13 cellular contexts compared by ENCODE assay signal in the genomic region with DNA sequence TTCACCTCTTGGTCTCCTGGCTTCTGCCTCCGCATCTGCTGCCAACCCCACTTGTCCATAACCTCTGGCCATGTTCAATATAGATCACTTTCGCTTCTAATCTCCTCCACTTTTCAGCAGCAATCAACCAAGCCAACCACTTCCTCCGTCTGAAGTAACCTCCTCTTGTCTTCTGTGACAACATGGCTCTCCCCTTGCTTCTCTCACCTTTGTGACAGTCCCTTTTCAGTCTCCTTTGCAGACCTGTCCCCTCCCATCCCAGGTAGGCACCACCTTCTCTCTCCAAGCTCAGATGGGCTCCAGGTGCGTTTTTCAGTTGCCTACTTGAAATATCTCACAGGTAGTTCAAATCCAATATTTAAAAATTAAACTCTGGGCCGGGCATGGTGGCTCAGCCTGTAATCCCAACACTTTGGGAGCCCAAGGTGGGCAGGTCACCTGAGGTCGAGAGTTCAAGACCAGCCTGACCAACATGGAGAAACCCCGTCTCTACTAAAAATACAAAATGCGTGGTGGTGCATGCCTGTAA. TPM values are rescaled to one million over a fixed set of nuclear protein-coding genes. Genes with fewer than 3 reads are reported as not detected.
DNase-seq lines count a peak whose midpoint lies in the region; ATAC-seq, FAIRE-seq and TF ChIP-seq lines count a peak whose summit lies in the region.
"Had no signal": no experiment of that assay in that cellular context is flagged by ENCODE, and none has a peak within 500 bp of the region (broad histone marks: within the 10 kb centered on the region; RNA-seq: fewer than 3 reads in every experiment).

No MANE protein-coding gene starts in this region.

- H3K27ac ChIP-seq in CD4-positive, CD25-positive, alpha-beta regulatory T cell (ENCODE audit: insufficient read depth, low read length, poor library complexity, severe bottlenecking), result peak overlapping the region; percentile 75
- H3K27ac ChIP-seq: gastroesophageal sphincter, sigmoid colon, testis had no signal

- H3K9me3 Mint-ChIP-seq in CD4-positive, CD25-positive, alpha-beta regulatory T cell, result no peaks in the 10 kb centered on the region
- peaks cover 6% of the 10 kb centered on the region for H3K9me3 Mint-ChIP-seq in activated CD4-positive, alpha-beta memory T cell treated with anti-CD3 and anti-CD28 coated beads for 36 hours
- H3K9me3 Mint-ChIP-seq: nephron had no signal

- POLR2A ChIA-PET in activated CD4-positive, alpha-beta memory T cell treated with anti-CD3 and anti-CD28 coated beads for 36 hours (lab: Charles Lee), result no interaction called here

- H3K27me3 Mint-ChIP-seq in CD4-positive, CD25-positive, alpha-beta regulatory T cell, result peaks cover 5% of the 10 kb centered on the region
- no peaks in the 10 kb centered on the region for H3K27me3 Mint-ChIP-seq in activated CD4-positive, alpha-beta memory T cell treated with anti-CD3 and anti-CD28 coated beads for 36 hours

- peaks cover 12 to 84% (median 60%) of the 10 kb centered on the region in 4 donors for H3K4me1 Mint-ChIP-seq in CD4-positive, CD25-positive, alpha-beta regulatory T cell
- peaks cover 71% of the 10 kb centered on the region for H3K4me1 Mint-ChIP-seq in activated CD4-positive, alpha-beta memory T cell treated with anti-CD3 and anti-CD28 coated beads for 36 hours (ENCODE audit: low read depth)
- H3K4me1 Mint-ChIP-seq: nephron had no signal

- no peaks in the 10 kb centered on the region for H3K9me3 ChIP-seq in CD4-positive, CD25-positive, alpha-beta regulatory T cell (ENCODE audit: control insufficient read depth in 2 of 2, low read length in 2 of 2)
- H3K9me3 ChIP-seq: gastroesophageal sphincter, sigmoid colon, testis had no signal

- FAIRE-seq in GM12891 (lab: Jason Lieb, UNC), result peak; percentile 91

- no peaks in the 10 kb centered on the region for H3K27me3 ChIP-seq in CD4-positive, CD25-positive, alpha-beta regulatory T cell (ENCODE audit: control insufficient read depth, insufficient read depth, low read length)
- H3K27me3 ChIP-seq: gastroesophageal sphincter, sigmoid colon, testis had no signal

- peak overlapping the region; percentile 45 to 79 (median 70) for H3K4me3 Mint-ChIP-seq in CD4-positive, CD25-positive, alpha-beta regulatory T cell
- H3K4me3 Mint-ChIP-seq in activated CD4-positive, alpha-beta memory T cell treated with anti-CD3 and anti-CD28 coated beads for 36 hours, result peak overlapping the region; percentile 61
- H3K4me3 Mint-ChIP-seq: nephron had no signal

- TF ChIP-seq POLR2A in GM12891 (IDR thresholded peaks at IDR 0.05; ENCODE audit: low read depth, low read length), result no peak

- H3K27ac Mint-ChIP-seq in CD4-positive, CD25-positive, alpha-beta regulatory T cell, result peak overlapping the region; percentile 93 to 97 (median 96)
- H3K27ac Mint-ChIP-seq in activated CD4-positive, alpha-beta memory T cell treated with anti-CD3 and anti-CD28 coated beads for 36 hours, result peak overlapping the region; percentile 94
- H3K27ac Mint-ChIP-seq: nephron had no signal

- ATAC-seq in CD4-positive, CD25-positive, alpha-beta regulatory T cell (ENCODE audit: low read depth in 2 of 2), result peak; percentile 46 to 49
- no peak for ATAC-seq in left lobe of liver
- no peak for ATAC-seq in HG03280 (IDR thresholded peaks at IDR 0.05; ENCODE audit: unreplicated experiment)
- ATAC-seq in GM19351 (IDR thresholded peaks at IDR 0.05; ENCODE audit: unreplicated experiment), result no peak
- ATAC-seq: gastroesophageal sphincter had no signal

- intact Hi-C loops in activated CD4-positive, alpha-beta memory T cell treated with anti-CD3 and anti-CD28 coated beads for 36 hours (cut with micrococcal nuclease), result no loop called here

- CTCF ChIA-PET in activated CD4-positive, alpha-beta memory T cell treated with anti-CD3 and anti-CD28 coated beads for 36 hours (lab: Charles Lee), result interaction anchor here (1.2 to 4.8 kb wide), 2 partner anchors 30 to 31 kb away, joined by 3 to 37 read pairs; no protein-coding TSS in a partner anchor

- H3K36me3 ChIP-seq in CD4-positive, CD25-positive, alpha-beta regulatory T cell (ENCODE audit: control insufficient read depth, insufficient read depth, low read length), result no peaks in the 10 kb centered on the region
- H3K36me3 ChIP-seq: gastroesophageal sphincter, sigmoid colon had no signal

- DNase-seq in CD4-positive, CD25-positive, alpha-beta regulatory T cell, result peak in 2 of 3 donors; percentile 62 to 86
- peak; percentile 44 for DNase-seq in GM12891 (ENCODE audit: insufficient read length, low spot score)
- DNase-seq in activated CD4-positive, alpha-beta memory T cell treated with anti-CD3 and anti-CD28 coated beads for 36 hours, result peak; percentile 52
- peak; percentile 35 for DNase-seq in left lobe of liver (ENCODE audit: low spot score)
- no peak for DNase-seq in occipital lobe (lab: John Stamatoyannopoulos, UW)
- DNase-seq: effector CD8-positive, alpha-beta T cell; NCI-H2171; sigmoid colon had no signal

- H3K4me1 ChIP-seq in CD4-positive, CD25-positive, alpha-beta regulatory T cell (ENCODE audit: control insufficient read depth, insufficient read depth, low read length, poor library complexity, severe bottlenecking), result peaks cover 64% of the 10 kb centered on the region
- H3K4me1 ChIP-seq: gastroesophageal sphincter, sigmoid colon had no signal

- peaks cover 3% of the 10 kb centered on the region for H3K36me3 Mint-ChIP-seq in CD4-positive, CD25-positive, alpha-beta regulatory T cell
- H3K36me3 Mint-ChIP-seq in activated CD4-positive, alpha-beta memory T cell treated with anti-CD3 and anti-CD28 coated beads for 36 hours, result peaks cover 13% of the 10 kb centered on the region

- peak overlapping the region; percentile 70 for H3K4me3 ChIP-seq in CD4-positive, CD25-positive, alpha-beta regulatory T cell (ENCODE audit: low read depth, low read length)
- H3K4me3 ChIP-seq: gastroesophageal sphincter, sigmoid colon, testis had no signal

TF ChIP-seq in GM12891, 5 proteins besides CTCF, POLR2A, EP300 and RAD21:
- TF ChIP-seq SPI1 (IDR thresholded peaks at IDR 0.05; ENCODE audit: low read depth, low read length), result peak; percentile 57
- no peak for TF ChIP-seq POU2F2 (IDR thresholded peaks at IDR 0.05; ENCODE audit: low read depth, low read length)

RNA-seq across cellular contexts. Expression of gene PSD4, which starts 4.7 kb away (rescaled TPM):
- total RNA-seq in CD4-positive, CD25-positive, alpha-beta regulatory T cell, result 124 TPM
- 10 to 100 TPM; 18.1 to 26.3 (median 20.7) TPM for polyA plus RNA-seq in CD4-positive, CD25-positive, alpha-beta regulatory T cell
- 57.5 TPM for polyA plus RNA-seq in GM12891 (2012; ENCODE audit: low read depth, missing spikeins)
- 100 to 1,000 TPM; 156 to 170 TPM for total RNA-seq in activated CD4-positive, alpha-beta memory T cell treated with anti-CD3 and anti-CD28 coated beads for 36 hours
- total RNA-seq in left lobe of liver, result 60.3 TPM
- 4.2 TPM for total RNA-seq in occipital lobe

RNA-seq across cellular contexts. Expression of gene IL1RN, which starts 41.7 kb away (rescaled TPM):
- not detected for total RNA-seq in CD4-positive, CD25-positive, alpha-beta regulatory T cell
- under 1 TPM in 2 of 4 donors, not detected in 2; 0.23 to 0.59 TPM for polyA plus RNA-seq in CD4-positive, CD25-positive, alpha-beta regulatory T cell
- 0.08 TPM for polyA plus RNA-seq in GM12891 (2012; ENCODE audit: low read depth, missing spikeins)
- total RNA-seq in activated CD4-positive, alpha-beta memory T cell treated with anti-CD3 and anti-CD28 coated beads for 36 hours, result 10 to 100 TPM in 1 of 2 experiments, 1 to 10 TPM in 1; 9.8 to 10.5 TPM
- 16.0 TPM for total RNA-seq in left lobe of liver
- total RNA-seq in occipital lobe, result not detected

Comparison
In these comparisons a context has a peak if more than half of its experiments do, and no peak if none do; other contexts are left out.
1. ATAC-seq: peak in CD4-positive, CD25-positive, alpha-beta regulatory T cell (2 of 2); none in left lobe of liver (single experiment), HG03280 (single experiment) and GM19351 (single experiment).
2. RNA of gene PSD4, which starts 4.7 kb away (total RNA-seq): 156 to 170 TPM in activated CD4-positive, alpha-beta memory T cell treated with anti-CD3 and anti-CD28 coated beads for 36 hours, 124 TPM in CD4-positive, CD25-positive, alpha-beta regulatory T cell (single experiment) and 60.3 TPM in left lobe of liver (single experiment); 4.2 TPM in occipital lobe (single experiment); every median in the first group is over 10 times any median in the second.
3. RNA of gene IL1RN, which starts 41.7 kb away (total RNA-seq): 16.0 TPM in left lobe of liver (single experiment) and 9.8 to 10.5 TPM in activated CD4-positive, alpha-beta memory T cell treated with anti-CD3 and anti-CD28 coated beads for 36 hours; not detected in CD4-positive, CD25-positive, alpha-beta regulatory T cell (single experiment) and not detected in occipital lobe (single experiment); every median in the first group is over 10 times any median in the second.